Comparison of ENCODE assay signal across 15 cellular contexts in the genomic region with DNA sequence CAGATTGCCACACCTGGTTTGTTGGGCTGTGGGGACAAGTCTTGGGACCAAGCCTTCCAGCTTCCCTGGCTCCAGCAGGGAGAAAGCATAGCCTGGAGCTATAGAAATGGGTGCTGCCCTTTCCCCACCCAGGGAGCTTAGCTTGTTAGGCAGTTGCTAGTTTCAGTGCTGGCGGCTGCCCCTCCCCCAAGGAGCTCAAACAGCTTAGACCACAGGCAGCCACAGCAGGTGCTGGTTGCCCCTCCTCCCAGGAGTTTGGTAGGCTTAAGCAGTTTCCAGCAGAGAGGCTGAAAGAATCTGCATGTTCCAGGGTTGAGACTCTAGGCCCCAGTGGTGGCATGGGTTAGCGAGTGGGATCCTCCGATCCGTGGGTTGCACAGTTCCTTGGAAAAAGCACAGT.
DNase-seq lines count a peak whose midpoint lies in the region; TF ChIP-seq lines count a peak whose summit lies in the region.
"Had no signal": no experiment of that assay in that cellular context is flagged by ENCODE, and none has a peak within 500 bp of the region (broad histone marks: within the 10 kb centered on the region; RNA-seq: fewer than 3 reads in every experiment).

No MANE protein-coding gene starts in this region.

- H3K27ac ChIP-seq in WERI-Rb-1 (no peak overlapping the region), brain microvascular endothelial cell (no peak overlapping the region)

- H3K27me3 ChIP-seq in WERI-Rb-1 (ENCODE audit: insufficient read depth, low read depth, severe bottlenecking) (peaks cover 2% of the 10 kb centered on the region), H7 (ENCODE audit: control insufficient read depth, insufficient read depth, low read length) (no peaks in the 10 kb centered on the region), brain microvascular endothelial cell (replicated peaks) (no peaks in the 10 kb centered on the region)

- H3K36me3 ChIP-seq in WERI-Rb-1 (no peaks in the 10 kb centered on the region), H7 (replicated peaks; ENCODE audit: control insufficient read depth, insufficient read depth, low read length) (no peaks in the 10 kb centered on the region), brain microvascular endothelial cell (replicated peaks) (no peaks in the 10 kb centered on the region)
- H3K36me3 ChIP-seq: HAP-1 had no signal

- in situ Hi-C loops in brain microvascular endothelial cell (cut with HindIII; ENCODE audit: low pct_ligation_motif_present, low sequenced_read_pairs), result no loop called here

- TF ChIP-seq CTCF in WERI-Rb-1 (IDR thresholded peaks at IDR 0.05; ENCODE audit: low read depth, low read length), result no peak
- no peak for TF ChIP-seq CTCF in brain microvascular endothelial cell (IDR thresholded peaks at IDR 0.05; ENCODE audit: low read depth, low read length, missing control alignments)

- H3K4me3 ChIP-seq in WERI-Rb-1 (ENCODE audit: low read depth, low read length), result no peak overlapping the region
- H3K4me3 ChIP-seq in H7 (ENCODE audit: insufficient read depth, low read depth, low read length), result no peak overlapping the region
- H3K4me3 ChIP-seq in brain microvascular endothelial cell (ENCODE audit: low read depth, low read length), result no peak overlapping the region
- H3K4me3 ChIP-seq: HAP-1 had no signal

- intact Hi-C loops in posterior vena cava (cut with DNase I), result no loop called here

- DNase-seq in NCI-H526 (lab: John Stamatoyannopoulos, UW) (peak; percentile 8 to 41), NCI-H526 treated with DMSO at 0.1 percent for 48 hours (lab: John Stamatoyannopoulos, UW) (no peak), NCI-H524 treated with DMSO at 0.1 percent for 48 hours (lab: John Stamatoyannopoulos, UW) (peak; percentile 9), WERI-Rb-1 (peak; percentile 52), posterior vena cava (ENCODE audit: low spot score) (peak; percentile 46), H7 (no peak), brain microvascular endothelial cell (no peak)
- DNase-seq in stimulated activated naive CD4-positive, alpha-beta T cell (lab: John Stamatoyannopoulos, UW), result no peak
- DNase-seq: 8988T, DMS79, GDM1, NCI-H146, NCI-H2107, NCI-H226 had no signal

- no peaks in the 10 kb centered on the region for H3K9me3 ChIP-seq in WERI-Rb-1 (ENCODE audit: severe bottlenecking)
- H3K9me3 ChIP-seq: HAP-1 had no signal

Comparison
In these comparisons a context has a peak if more than half of its experiments do, and no peak if none do; other contexts are left out.
1. DNase-seq: peak in NCI-H526 (2 of 2), NCI-H524 treated with DMSO at 0.1 percent for 48 hours (single experiment), WERI-Rb-1 (single experiment) and posterior vena cava (single experiment); none in NCI-H526 treated with DMSO at 0.1 percent for 48 hours (single experiment), H7 (single experiment), stimulated activated naive CD4-positive, alpha-beta T cell (0 of 6) and brain microvascular endothelial cell (single experiment).